Comparison of ENCODE assay signal across 10 cellular contexts in genomic region chr6:8659404-8660189, GRCh38.
"Had no signal": no experiment of that assay in that cellular context is flagged by ENCODE, and none has a peak within 500 bp of the region (broad histone marks: within the 10 kb centered on the region; RNA-seq: fewer than 3 reads in every experiment).

No MANE protein-coding gene starts in this region.

- H3K36me3 Mint-ChIP-seq: IgD-negative memory B cell had no signal

- DNase-seq: GM23248, GOT3, H7, HFFc6, KBM-7 had no signal

- H3K4me3 Mint-ChIP-seq: HFFc6, IgD-negative memory B cell had no signal

- H3K27ac Mint-ChIP-seq: HFFc6, IgD-negative memory B cell had no signal

- H3K4me1 Mint-ChIP-seq: IgD-negative memory B cell had no signal

- H3K27ac ChIP-seq: GM23248, HL-60 had no signal

- ATAC-seq: HCT116, HepG2 had no signal

- H3K4me1 ChIP-seq: HAP-1 had no signal

- H3K27me3 Mint-ChIP-seq: IgD-negative memory B cell had no signal

- H3K9ac ChIP-seq: GM23248 had no signal

- H3K36me3 ChIP-seq: HAP-1 had no signal

- H3K9me3 ChIP-seq: HAP-1 had no signal

- H3K4me3 ChIP-seq: GM23248, HAP-1 had no signal
